In the genomic region with DNA sequence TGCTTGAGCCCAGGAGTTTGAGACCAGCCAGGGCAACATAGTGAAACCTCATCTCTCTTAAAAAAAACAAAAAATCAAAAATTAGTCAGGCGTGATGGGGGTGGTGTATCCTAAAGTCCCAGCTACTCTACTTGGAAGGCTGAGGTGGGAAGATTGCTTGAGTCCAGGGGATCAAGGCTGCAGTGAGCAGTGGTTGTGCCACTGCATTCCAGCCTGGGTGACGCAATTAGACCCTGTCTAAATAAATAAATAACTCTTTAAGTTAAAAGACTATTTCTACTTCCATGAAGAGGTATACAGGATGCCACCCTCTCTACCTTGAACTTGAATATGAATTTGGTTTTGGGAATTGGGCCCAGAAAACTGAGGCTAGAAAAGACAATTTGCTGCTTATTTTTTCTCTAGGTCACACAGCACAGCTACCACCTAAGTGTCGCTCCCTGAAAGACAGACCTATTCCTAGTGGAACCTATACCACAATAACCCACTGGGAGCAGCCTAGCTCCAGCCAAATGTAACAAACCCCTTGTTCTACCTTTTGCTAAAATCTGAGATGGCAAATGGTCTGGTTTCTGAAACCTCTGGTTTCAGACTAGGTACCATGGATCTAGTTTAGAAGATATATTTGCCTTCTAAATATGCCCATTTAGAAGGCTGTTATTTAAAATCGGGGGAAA, we compare ENCODE assay signal across 17 cellular contexts. TPM values are rescaled to one million over a fixed set of nuclear protein-coding genes. Genes with fewer than 3 reads are reported as not detected.
DNase-seq lines count a peak whose midpoint lies in the region; ATAC-seq, FAIRE-seq and TF ChIP-seq lines count a peak whose summit lies in the region.
"Had no signal": no experiment of that assay in that cellular context is flagged by ENCODE, and none has a peak within 500 bp of the region (broad histone marks: within the 10 kb centered on the region; RNA-seq: fewer than 3 reads in every experiment).

No MANE protein-coding gene starts in this region.

- no TSS peak for BruUV-seq in HepG2 (replicated peaks; lab: Mats Ljungman, UMichigan)

- CTCF ChIA-PET in HepG2 (lab: Yijun Ruan, JAX; ENCODE audit: low intra/inter-chr PET ratio, low total read pairs) = no interaction called here

- in situ Hi-C loops in HepG2 (cut with HindIII; ENCODE audit: extremely low pct_ligation_motif_present, low pct_unique_long_range_greater_than_20kb) = no loop called here
- in situ Hi-C loops in transverse colon (cut with MboI; ENCODE audit: low pct_ligation_motif_present in 1 of 4, low pct_unique_long_range_greater_than_20kb in 1 of 4, low sequenced_read_pairs in 3 of 4) = no loop called here

- H3K27me3 ChIP-seq in HepG2 (ENCODE audit: control insufficient read depth in 1 of 2, insufficient read depth in 2 of 2, low read length in 2 of 2) = no peaks in the 10 kb centered on the region
- H3K27me3 ChIP-seq in right lobe of liver = no peaks in the 10 kb centered on the region
- no peaks in the 10 kb centered on the region for H3K27me3 ChIP-seq in RWPE2 (ENCODE audit: insufficient read depth, poor library complexity, severe bottlenecking)
- H3K27me3 ChIP-seq in foreskin keratinocyte = no peaks in the 10 kb centered on the region
- no peaks in the 10 kb centered on the region for H3K27me3 ChIP-seq in transverse colon
- H3K27me3 ChIP-seq: adrenal gland, SJSA1, tibial nerve had no signal

- H3K4me1 ChIP-seq in HepG2 (ENCODE audit: insufficient read depth, low read length) = no peaks in the 10 kb centered on the region
- no peaks in the 10 kb centered on the region for H3K4me1 ChIP-seq in right lobe of liver
- H3K4me1 ChIP-seq in RWPE2 (ENCODE audit: insufficient read depth, poor library complexity, severe bottlenecking) = no peaks in the 10 kb centered on the region
- no peaks in the 10 kb centered on the region for H3K4me1 ChIP-seq in foreskin keratinocyte
- H3K4me1 ChIP-seq in transverse colon = no peaks in the 10 kb centered on the region
- H3K4me1 ChIP-seq: adrenal gland, SJSA1, tibial nerve had no signal

- POLR2A ChIA-PET in HepG2 (lab: Yijun Ruan, JAX) = no interaction called here

- TF ChIP-seq RAD21 in HepG2 (CRISPR knock-in tag; IDR thresholded peaks at IDR 0.05) = no peak

- 2% methylated on average over 4 of the region's 4 CpGs for WGBS in HepG2 (ENCODE audit: low lambda C conversion rate)
- 81% methylated on average over 4 of the region's 4 CpGs for WGBS in right lobe of liver (ENCODE audit: insufficient coverage, low coverage, low lambda C conversion rate, missing lambda C conversion rate)
- WGBS in transverse colon (ENCODE audit: low coverage in 1 of 2), 2 donors = 79 to 89% methylated on average over 2 to 4 of the region's 4 CpGs

- TF ChIP-seq POLR2A in HepG2 (IDR thresholded peaks at IDR 0.05; ENCODE audit: insufficient read depth in 1 of 2, low read depth in 2 of 2, low read length in 2 of 2) (no peak), right lobe of liver (IDR thresholded peaks at IDR 0.05) (no peak), transverse colon (IDR thresholded peaks at IDR 0.05) (no peak)

- H3K27ac ChIP-seq in HepG2 (ENCODE audit: extremely low read length, insufficient read depth, low read length) (no peak overlapping the region), right lobe of liver (no peak overlapping the region), RWPE2 (ENCODE audit: poor library complexity, severe bottlenecking) (no peak overlapping the region), foreskin keratinocyte (no peak overlapping the region), transverse colon (no peak overlapping the region)
- H3K27ac ChIP-seq: adrenal gland, SJSA1, tibial nerve had no signal

- no peaks in the 10 kb centered on the region for H4K20me1 ChIP-seq in HepG2 (ENCODE audit: insufficient read depth, low read length)

- H3K9me3 ChIP-seq in HepG2 (ENCODE audit: low read length) = no peaks in the 10 kb centered on the region
- H3K9me3 ChIP-seq in right lobe of liver = no peaks in the 10 kb centered on the region
- no peaks in the 10 kb centered on the region for H3K9me3 ChIP-seq in RWPE2 (ENCODE audit: severe bottlenecking)
- no peaks in the 10 kb centered on the region for H3K9me3 ChIP-seq in transverse colon
- H3K9me3 ChIP-seq: adrenal gland, SJSA1, tibial nerve had no signal

- intact Hi-C loops in HepG2 (cut with micrococcal nuclease; ENCODE audit: unreplicated experiment) = no loop called here
- intact Hi-C loops in right lobe of liver (cut with DNase I) = no loop called here
- intact Hi-C loops in posterior vena cava (cut with DNase I) = no loop called here
- intact Hi-C loops in transverse colon (cut with DNase I; ENCODE audit: low total_unique reads) = no loop called here

- peak; percentile 100 for ATAC-seq in HepG2
- no peak for ATAC-seq in right lobe of liver
- no peak for ATAC-seq in RWPE2 (ENCODE audit: low read depth)
- peak; percentile 45 for ATAC-seq in foreskin keratinocyte

- H2AFZ ChIP-seq in HepG2 (ENCODE audit: low read length) = no peak overlapping the region

- DNase-seq in HepG2 (ENCODE audit: low spot score) (peak; percentile 21), right lobe of liver (no peak), RWPE2 (ENCODE audit: low spot score) (no peak), foreskin keratinocyte (no peak), posterior vena cava (ENCODE audit: low spot score) (no peak), transverse colon (no peak), RCC 7860 (ENCODE audit: low spot score) (no peak)
- no peak for DNase-seq in activated CD8-positive, alpha-beta memory T cell treated with anti-CD3 and anti-CD28 coated beads for 24 hours
- DNase-seq: activated CD4-positive, alpha-beta T cell treated with anti-CD3 and anti-CD28 coated beads, Interleukin-2, amount 50 U/mL, for 1 hour; adrenal gland; MV-4-11; NCI-H2171; T-helper 9 cell had no signal

- TF ChIP-seq EP300 in HepG2 (IDR thresholded peaks at IDR 0.05; ENCODE audit: low read depth in 2 of 2, low read length in 2 of 2) (no peak), HepG2 (CRISPR knock-in tag; IDR thresholded peaks at IDR 0.05; ENCODE audit: borderline replicate concordance) (no peak), transverse colon (IDR thresholded peaks at IDR 0.05; ENCODE audit: low read depth) (no peak)

- no peak overlapping the region for H3K9ac ChIP-seq in HepG2 (ENCODE audit: insufficient read depth, low read depth, low read length)

- H3K36me3 ChIP-seq in HepG2 (replicated peaks in 1 of 2; ENCODE audit: control insufficient read depth in 1 of 2, insufficient read depth in 2 of 2, low read length in 2 of 2) (no peaks in the 10 kb centered on the region), right lobe of liver (no peaks in the 10 kb centered on the region), RWPE2 (ENCODE audit: low read depth) (no peaks in the 10 kb centered on the region), transverse colon (no peaks in the 10 kb centered on the region)
- H3K36me3 ChIP-seq: adrenal gland, SJSA1, tibial nerve had no signal

- H3K4me3 ChIP-seq in HepG2 (replicated peaks in 1 of 3; ENCODE audit: insufficient read depth in 1 of 3, low read depth in 2 of 3, low read length in 3 of 3) (no peak overlapping the region), right lobe of liver (no peak overlapping the region), RWPE2 (ENCODE audit: severe bottlenecking) (no peak overlapping the region), transverse colon (no peak overlapping the region)
- H3K4me3 ChIP-seq: adrenal gland, lung, SJSA1, tibial nerve had no signal

- TF ChIP-seq CTCF in HepG2 (CRISPR knock-in tag; IDR thresholded peaks at IDR 0.05) (no peak; the same call in 1 of the 2 replicates), right lobe of liver (IDR thresholded peaks at IDR 0.05) (no peak), RWPE2 (IDR thresholded peaks at IDR 0.05; ENCODE audit: poor library complexity, severe bottlenecking) (peak; percentile 25), foreskin keratinocyte (conservative IDR thresholded peaks at IDR 0.05) (peak; percentile 24), transverse colon (IDR thresholded peaks at IDR 0.05) (no peak)

- no peak for FAIRE-seq in HepG2 (lab: Jason Lieb, UNC)
- FAIRE-seq in RCC 7860 (lab: Jason Lieb, UNC) = no peak

- H3K4me2 ChIP-seq in HepG2 (ENCODE audit: low read depth, low read length) = no peak overlapping the region

- H3K79me2 ChIP-seq in HepG2 (ENCODE audit: insufficient read depth, low read length) = no peaks in the 10 kb centered on the region

TF ChIP-seq in HepG2, 621 proteins besides CTCF, POLR2A, EP300 and RAD21 (continues in another document):
- TF ChIP-seq ZNF619 (CRISPR knock-in tag; IDR thresholded peaks at IDR 0.05) = no peak

RNA-seq across cellular contexts. Expression of a gene that starts 35.2 kb away (rescaled TPM):
- total RNA-seq in HepG2 (2016; rRNA removed; fragmentation: Illumina TruSeq; extraction: Trizol) (not detected in 2 replicates), right lobe of liver (under 1 TPM; 0.13 to 0.72 (median 0.36) TPM), foreskin keratinocyte (not detected in 2 replicates), posterior vena cava (under 1 TPM; 0.14 to 0.42 TPM), transverse colon (under 1 TPM in 2 of 4 donors, not detected in 2; 0.55 to 0.64 TPM)
- total RNA-seq in HepG2 (2016; cell fraction: cytosol; rRNA removed; fragmentation: Illumina TruSeq; extraction: Trizol; ENCODE audit: low read depth) = not detected in 2 replicates
- total RNA-seq in HepG2 (2016; cell fraction: insoluble cytoplasmic fraction; rRNA removed; fragmentation: Illumina TruSeq; extraction: Trizol) = not detected in 2 replicates
- total RNA-seq in HepG2 (2016; cell fraction: membrane; rRNA removed; fragmentation: Illumina TruSeq; extraction: Trizol) = not detected in 2 replicates
- not detected in 2 replicates for total RNA-seq in HepG2 (2016; cell fraction: nucleus; rRNA removed; fragmentation: Illumina TruSeq; extraction: Trizol)
- polyA plus RNA-seq in HepG2 (2011; rRNA removed) (not detected in 2 replicates), foreskin keratinocyte (0.04 TPM in 1 of 2 replicates, not detected in the other)
- polyA plus RNA-seq in HepG2 (2011; cell fraction: cytosol; rRNA removed) = not detected in 2 replicates
- not detected in 2 replicates for polyA plus RNA-seq in HepG2 (2011; cell fraction: nucleus; rRNA removed)
- polyA plus RNA-seq in HepG2 (2012) = not detected in 2 replicates
- not detected in 2 replicates for polyA plus RNA-seq in HepG2 (2016; cell fraction: cytosol; fragmentation: Illumina TruSeq; extraction: Trizol; ENCODE audit: low read depth)
- polyA plus RNA-seq in HepG2 (2016; cell fraction: insoluble cytoplasmic fraction; fragmentation: Illumina TruSeq; extraction: Trizol; ENCODE audit: low read depth) = not detected in 2 replicates
- polyA plus RNA-seq in HepG2 (2016; cell fraction: membrane; fragmentation: Illumina TruSeq; extraction: Trizol; ENCODE audit: low read depth) = not detected in 2 replicates
- polyA plus RNA-seq in HepG2 (2016; cell fraction: nucleus; fragmentation: Illumina TruSeq; extraction: Trizol; ENCODE audit: insufficient read depth, low read depth) = not detected in 2 replicates
- not detected in 2 replicates for polyA minus RNA-seq in HepG2 (2011; rRNA and poly(A)+ RNA removed; ENCODE audit: low replicate concordance)
- polyA minus RNA-seq in HepG2 (2011; cell fraction: cytosol; rRNA and poly(A)+ RNA removed) = not detected in 2 replicates
- polyA minus RNA-seq in HepG2 (2011; cell fraction: nucleus; rRNA and poly(A)+ RNA removed) = not detected in 2 replicates
- total RNA-seq: dermis microvascular lymphatic vessel endothelial cell, SJSA1 had no signal

Comparison
In these comparisons a context has a peak if more than half of its experiments do, and no peak if none do; other contexts are left out.
1. ATAC-seq: peak in HepG2 (single experiment) and foreskin keratinocyte (single experiment); none in right lobe of liver (0 of 4) and RWPE2 (single experiment).
2. CTCF ChIP-seq: peak in RWPE2 (single experiment) and foreskin keratinocyte (single experiment); none in HepG2 (single experiment), right lobe of liver (0 of 4) and transverse colon (0 of 5).